ENCODE assay signal across 15 cellular contexts in the genomic region with DNA sequence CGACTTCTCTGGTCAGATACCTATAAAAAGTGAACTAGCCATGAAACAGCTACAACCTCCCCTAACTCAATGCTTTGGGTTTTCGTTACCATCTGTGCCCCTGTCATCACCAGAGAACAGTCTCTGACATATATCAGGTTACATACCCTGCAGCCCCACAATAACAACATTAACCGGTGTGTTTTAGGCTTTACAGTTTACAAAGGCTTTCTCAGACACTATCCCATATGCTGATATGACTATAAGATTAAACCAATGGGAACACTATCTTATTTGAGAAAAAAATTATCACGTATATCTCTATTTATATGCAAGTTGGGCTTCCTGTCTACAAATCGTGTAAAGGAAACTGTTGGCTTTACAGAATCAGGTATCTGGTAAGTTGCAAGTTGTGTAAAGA.
DNase-seq lines count a peak whose midpoint lies in the region; ATAC-seq, FAIRE-seq and TF ChIP-seq lines count a peak whose summit lies in the region.
"Had no signal": no experiment of that assay in that cellular context is flagged by ENCODE, and none has a peak within 500 bp of the region (broad histone marks: within the 10 kb centered on the region; RNA-seq: fewer than 3 reads in every experiment).

No MANE protein-coding gene starts in this region.

- no peak overlapping the region for H3K4me3 ChIP-seq in pancreas
- H3K4me3 ChIP-seq: BLaER1 treated with 17β-estradiol and CSF1 and Interleukin-3, amounts not matched to agents 10 nM and 100 nM had no signal

- 67 to 71% methylated on average over 5 of the region's 5 CpGs for WGBS in pancreas, 2 donors

- no TSS peak for BruUV-seq in Calu3 (replicated peaks; lab: Mats Ljungman, UMichigan)

- H3K9me3 Mint-ChIP-seq in HFFc6, result no peaks in the 10 kb centered on the region
- H3K9me3 Mint-ChIP-seq in Calu3 (ENCODE audit: low read depth, unreplicated experiment), result no peaks in the 10 kb centered on the region

- H3K36me3 Mint-ChIP-seq in HFFc6 (ENCODE audit: low read depth) (no peaks in the 10 kb centered on the region), Calu3 (ENCODE audit: insufficient read depth, unreplicated experiment) (no peaks in the 10 kb centered on the region)
- H3K36me3 Mint-ChIP-seq: CD8-positive, alpha-beta memory T cell had no signal

- CTCF ChIA-PET in Calu3 (lab: Charles Lee), result no interaction called here

- no peak for ATAC-seq in pancreas
- ATAC-seq: Panc1 had no signal

- H3K27ac ChIP-seq in pancreas, result no peak overlapping the region
- H3K27ac ChIP-seq: BLaER1 treated with 17β-estradiol and CSF1 and Interleukin-3, amounts not matched to agents 10 nM and 100 nM had no signal

- DNase-seq in ELF-1 (ENCODE audit: low read depth, low spot score) (peak; percentile 5), HFFc6 (no peak), NCI-H82 (lab: John Stamatoyannopoulos, UW) (peak; percentile 84), left kidney (ENCODE audit: low read depth, low spot score) (peak; percentile 39), pancreas (no peak), Calu3 (no peak)
- no peak for DNase-seq in activated CD4-positive, CD25-positive, alpha-beta regulatory T cell (lab: John Stamatoyannopoulos, UW)
- DNase-seq: CD8-positive, alpha-beta memory T cell; DMS79 treated with DMSO at 0.1 percent for 48 hours; NCI-H1105 treated with DMSO at 0.1 percent for 48 hours; NCI-H187 treated with DMSO at 0.1 percent for 48 hours; NCI-H446 treated with DMSO at 0.1 percent for 48 hours; NCI-H774 had no signal

- TF ChIP-seq CTCF in HFFc6 (IDR thresholded peaks at IDR 0.05) (no peak), pancreas (IDR thresholded peaks at IDR 0.05) (no peak), Calu3 (IDR thresholded peaks at IDR 0.05; ENCODE audit: unreplicated experiment) (no peak)

- no peaks in the 10 kb centered on the region for H3K4me1 ChIP-seq in pancreas
- H3K4me1 ChIP-seq: BLaER1 treated with 17β-estradiol and CSF1 and Interleukin-3, amounts not matched to agents 10 nM and 100 nM had no signal

- H3K9me3 ChIP-seq in pancreas, result no peaks in the 10 kb centered on the region
- H3K9me3 ChIP-seq: BLaER1 treated with 17β-estradiol and CSF1 and Interleukin-3, amounts not matched to agents 10 nM and 100 nM had no signal

- H3K27ac Mint-ChIP-seq in HFFc6 (peak overlapping the region; percentile 70), Calu3 (ENCODE audit: unreplicated experiment) (no peak overlapping the region)
- H3K27ac Mint-ChIP-seq: CD8-positive, alpha-beta memory T cell had no signal

- H3K4me3 Mint-ChIP-seq in HFFc6 (peak overlapping the region; percentile 40), Calu3 (ENCODE audit: low read depth, unreplicated experiment) (no peak overlapping the region)
- H3K4me3 Mint-ChIP-seq: CD8-positive, alpha-beta memory T cell had no signal

- no peaks in the 10 kb centered on the region for H3K27me3 ChIP-seq in pancreas
- H3K27me3 ChIP-seq: BLaER1 treated with 17β-estradiol and CSF1 and Interleukin-3, amounts not matched to agents 10 nM and 100 nM had no signal

- peaks cover 73% of the 10 kb centered on the region for H3K4me1 Mint-ChIP-seq in HFFc6 (ENCODE audit: low read depth)
- H3K4me1 Mint-ChIP-seq in Calu3 (ENCODE audit: low read depth, unreplicated experiment), result no peaks in the 10 kb centered on the region
- H3K4me1 Mint-ChIP-seq: CD8-positive, alpha-beta memory T cell had no signal

- intact Hi-C loops in pancreas (cut with DNase I), result no loop called here
- intact Hi-C loops in Calu3 (cut with micrococcal nuclease; ENCODE audit: unreplicated experiment), result no loop called here

- no peaks in the 10 kb centered on the region for H3K27me3 Mint-ChIP-seq in HFFc6 (ENCODE audit: insufficient read depth)
- H3K27me3 Mint-ChIP-seq in Calu3 (ENCODE audit: unreplicated experiment), result peaks cover 12% of the 10 kb centered on the region
- H3K27me3 Mint-ChIP-seq: CD8-positive, alpha-beta memory T cell had no signal

- no peak for FAIRE-seq in pancreas (lab: Jason Lieb, UNC)

- H3K36me3 ChIP-seq in pancreas, result no peaks in the 10 kb centered on the region
- H3K36me3 ChIP-seq: BLaER1 treated with 17β-estradiol and CSF1 and Interleukin-3, amounts not matched to agents 10 nM and 100 nM had no signal

Comparison
In these comparisons a context has a peak if more than half of its experiments do, and no peak if none do; other contexts are left out.
1. DNase-seq: peak in ELF-1 (single experiment), NCI-H82 (single experiment) and left kidney (single experiment); none in HFFc6 (single experiment), pancreas (0 of 6), Calu3 (single experiment) and activated CD4-positive, CD25-positive, alpha-beta regulatory T cell (0 of 4).